Comparison of ENCODE assay signal across 18 cellular contexts in genomic region chr11:102191832-102192231, GRCh38.
DNase-seq lines count a peak whose midpoint lies in the region; ATAC-seq, FAIRE-seq and TF ChIP-seq lines count a peak whose summit lies in the region.
"Had no signal": no experiment of that assay in that cellular context is flagged by ENCODE, and none has a peak within 500 bp of the region (broad histone marks: within the 10 kb centered on the region; RNA-seq: fewer than 3 reads in every experiment).

No MANE protein-coding gene starts in this region.

- no peak overlapping the region for H2AFZ ChIP-seq in HCT116 (ENCODE audit: low read depth, low read length, poor library complexity, severe bottlenecking)
- no peak overlapping the region for H2AFZ ChIP-seq in smooth muscle cell (ENCODE audit: low read depth)
- H2AFZ ChIP-seq: GM23248 had no signal

- no peak overlapping the region for H3K4me3 Mint-ChIP-seq in brain
- H3K4me3 Mint-ChIP-seq: CD4-positive, alpha-beta memory T cell had no signal

- no peak for ATAC-seq in HCT116
- ATAC-seq in right lobe of liver: peak; percentile 50 to 84 (median 76)

- no peak for TF ChIP-seq RAD21 in HCT116 (IDR thresholded peaks at IDR 0.05; ENCODE audit: low read depth)

- H3K9me3 Mint-ChIP-seq in brain: peaks cover 0 to 4% (median 0%) of the 10 kb centered on the region in 5 experiments

- H3K27ac Mint-ChIP-seq in brain: peak overlapping the region in 3 of 5 experiments; percentile 3 to 74 (median 46)
- H3K27ac Mint-ChIP-seq: CD4-positive, alpha-beta memory T cell had no signal

- H3K4me1 ChIP-seq in HCT116 (ENCODE audit: control insufficient read depth in 1 of 2, insufficient read depth in 2 of 2, low read length in 2 of 2) (peaks cover 0 to 14% of the 10 kb centered on the region in 2 experiments; a peak in 1 of 4 replicates), right lobe of liver (peaks cover 0 to 16% (median 2%) of the 10 kb centered on the region in 4 donors), smooth muscle cell (ENCODE audit: low read depth) (peaks cover 53% of the 10 kb centered on the region)

- H3K79me2 ChIP-seq in HCT116 (ENCODE audit: insufficient read depth, low read length): peaks cover 21% of the 10 kb centered on the region; the same call in 1 of the 2 replicates
- peaks cover 86% of the 10 kb centered on the region for H3K79me2 ChIP-seq in smooth muscle cell (ENCODE audit: low read depth)

- no peaks in the 10 kb centered on the region for H3K9me2 ChIP-seq in HCT116 (ENCODE audit: insufficient read depth)

- TF ChIP-seq POLR2A in HCT116 (IDR thresholded peaks at IDR 0.05; ENCODE audit: borderline replicate concordance, extremely low read depth, insufficient read depth, insufficient read length) (no peak), right lobe of liver (IDR thresholded peaks at IDR 0.05) (no peak), H54 (IDR thresholded peaks at IDR 0.05; ENCODE audit: low read depth, low read length) (no peak)

- H3K27ac ChIP-seq in HCT116 (ENCODE audit: low read depth, low read length): peak overlapping the region; percentile 16; the same call in 1 of the 2 replicates
- H3K27ac ChIP-seq in right lobe of liver: peak overlapping the region in 1 of 3 donors; percentile 56
- peak overlapping the region; percentile 65 for H3K27ac ChIP-seq in smooth muscle cell (ENCODE audit: low read depth)
- H3K27ac ChIP-seq: GM23248 had no signal

- TF ChIP-seq CTCF in HCT116 (IDR thresholded peaks at IDR 0.05 in 2 of 3, conservative IDR thresholded peaks at IDR 0.05 in 1 of 3; ENCODE audit: borderline replicate concordance in 1 of 3, insufficient read depth in 1 of 3, low read depth in 2 of 3, low read length in 2 of 3) (no peak), brain (conservative IDR thresholded peaks at IDR 0.05) (no peak), right lobe of liver (IDR thresholded peaks at IDR 0.05) (no peak), smooth muscle cell (IDR thresholded peaks at IDR 0.05; ENCODE audit: borderline replicate concordance, insufficient read depth, poor library complexity, severe bottlenecking) (no peak)

- H3F3A ChIP-seq in smooth muscle cell (ENCODE audit: low read depth): peaks cover 28% of the 10 kb centered on the region

- H3K9me3 ChIP-seq in HCT116 (ENCODE audit: control insufficient read depth in 1 of 2, insufficient read depth in 1 of 2, low read depth in 1 of 2, low read length in 2 of 2): no peaks in the 10 kb centered on the region; a peak in 1 of 4 replicates
- no peaks in the 10 kb centered on the region for H3K9me3 ChIP-seq in right lobe of liver
- H3K9me3 ChIP-seq in smooth muscle cell (replicated peaks; ENCODE audit: low read depth): no peaks in the 10 kb centered on the region
- H3K9me3 ChIP-seq: BE2C had no signal

- no peak for FAIRE-seq in H54 (lab: Jason Lieb, UNC)
- FAIRE-seq: D721Med had no signal

- H3K4me3 ChIP-seq in HCT116 (replicated peaks in 1 of 2; ENCODE audit: low read depth in 1 of 2, low read length in 2 of 2) (no peak overlapping the region), right lobe of liver (no peak overlapping the region), smooth muscle cell (no peak overlapping the region)
- H3K4me3 ChIP-seq: GM23248 had no signal

- POLR2A ChIA-PET in HCT116 (lab: Charles Lee): no interaction called here

- BruUV-seq in HCT116 (replicated peaks; lab: Mats Ljungman, UMichigan): no TSS peak

- 28% methylated on average over 3 of the region's 3 CpGs for WGBS in right lobe of liver (ENCODE audit: insufficient coverage, low coverage, low lambda C conversion rate, missing lambda C conversion rate)
- WGBS in smooth muscle cell (ENCODE audit: low lambda C conversion rate): 49% methylated on average over 3 of the region's 3 CpGs

- H3K27me3 Mint-ChIP-seq in brain: no peaks in the 10 kb centered on the region

- CTCF ChIA-PET in HCT116 (lab: Charles Lee): no interaction called here

- DNase-seq in HCT116 (ENCODE audit: low read depth, low spot score): no peak
- no peak for DNase-seq in right lobe of liver
- DNase-seq in smooth muscle cell (lab: John Stamatoyannopoulos, UW; ENCODE audit: unreplicated experiment): no peak
- no peak for DNase-seq in NCI-H187 treated with DMSO at 0.1 percent for 48 hours (lab: John Stamatoyannopoulos, UW)
- no peak for DNase-seq in H54 (ENCODE audit: insufficient read length, low spot score)
- DNase-seq in cerebellar cortex (ENCODE audit: low spot score): no peak
- DNase-seq: BE2C; CD4-positive, alpha-beta memory T cell; DND-41; GF-D8; GM23248; Karpas-422; NCI-H1417; NCI-H2081; NCI-H524; SIG-M5 had no signal

- peaks cover 11% of the 10 kb centered on the region for H3K36me3 Mint-ChIP-seq in brain
- H3K36me3 Mint-ChIP-seq: CD4-positive, alpha-beta memory T cell had no signal

- RAD21 ChIA-PET in HCT116 (lab: Charles Lee; ENCODE audit: low non-redundant PET in 1 of 2, low total read pairs in 2 of 2, uncharacterized antibody in 2 of 2, unreplicated experiment in 2 of 2): no interaction called here

- H4K20me1 ChIP-seq in HCT116 (ENCODE audit: insufficient read depth) (no peaks in the 10 kb centered on the region), smooth muscle cell (ENCODE audit: low read depth) (peaks cover 42% of the 10 kb centered on the region)

- H3K4me2 ChIP-seq in HCT116 (ENCODE audit: low read length): no peak overlapping the region
- peak overlapping the region; percentile 35 for H3K4me2 ChIP-seq in smooth muscle cell

- no peaks in the 10 kb centered on the region for H3K36me3 ChIP-seq in HCT116 (ENCODE audit: control insufficient read depth in 1 of 2, insufficient read depth in 2 of 2, low read length in 2 of 2)
- no peaks in the 10 kb centered on the region for H3K36me3 ChIP-seq in right lobe of liver
- peaks cover 5% of the 10 kb centered on the region for H3K36me3 ChIP-seq in smooth muscle cell (ENCODE audit: low read depth)
- H3K36me3 ChIP-seq: BE2C had no signal

- H3K4me1 Mint-ChIP-seq in brain: peaks cover 34% of the 10 kb centered on the region
- H3K4me1 Mint-ChIP-seq: CD4-positive, alpha-beta memory T cell had no signal

- H3K27me3 ChIP-seq in HCT116 (ENCODE audit: insufficient read depth, low read length) (no peaks in the 10 kb centered on the region), right lobe of liver (no peaks in the 10 kb centered on the region), smooth muscle cell (ENCODE audit: low read depth) (no peaks in the 10 kb centered on the region)
- H3K27me3 ChIP-seq: BE2C had no signal

- intact Hi-C loops in HCT116 (cut with micrococcal nuclease): no loop called here
- intact Hi-C loops in right lobe of liver (cut with DNase I): no loop called here

- no peak overlapping the region for H3K9ac ChIP-seq in HCT116 (ENCODE audit: low read length)
- H3K9ac ChIP-seq in smooth muscle cell (ENCODE audit: low read depth): no peak overlapping the region
- H3K9ac ChIP-seq: GM23248 had no signal

TF ChIP-seq in HCT116, 20 proteins besides CTCF, POLR2A, EP300 and RAD21 (continues in another document):
- TF ChIP-seq TCF7L2 (IDR thresholded peaks at IDR 0.05; ENCODE audit: borderline replicate concordance, extremely low read depth, insufficient read depth, insufficient read length) (no peak), CEBPB (IDR thresholded peaks at IDR 0.05; ENCODE audit: low read depth) (no peak), SRF (IDR thresholded peaks at IDR 0.05; ENCODE audit: low read depth) (no peak), ZBTB33 (IDR thresholded peaks at IDR 0.05; ENCODE audit: extremely low read depth, insufficient replicate concordance, low read length) (no peak), FOSL1 (IDR thresholded peaks at IDR 0.05; ENCODE audit: low read depth) (no peak), JUND (IDR thresholded peaks at IDR 0.05) (no peak), ELF1 (IDR thresholded peaks at IDR 0.05; ENCODE audit: borderline replicate concordance, low read depth) (no peak), SIN3A (IDR thresholded peaks at IDR 0.05; ENCODE audit: low read depth) (no peak), YY1 (IDR thresholded peaks at IDR 0.05; ENCODE audit: extremely low read depth, insufficient replicate concordance, low read depth, low read length) (no peak), SP1 (IDR thresholded peaks at IDR 0.05; ENCODE audit: low read depth) (no peak)
